Comparison of ENCODE assay signal across 18 cellular contexts in the genomic region with DNA sequence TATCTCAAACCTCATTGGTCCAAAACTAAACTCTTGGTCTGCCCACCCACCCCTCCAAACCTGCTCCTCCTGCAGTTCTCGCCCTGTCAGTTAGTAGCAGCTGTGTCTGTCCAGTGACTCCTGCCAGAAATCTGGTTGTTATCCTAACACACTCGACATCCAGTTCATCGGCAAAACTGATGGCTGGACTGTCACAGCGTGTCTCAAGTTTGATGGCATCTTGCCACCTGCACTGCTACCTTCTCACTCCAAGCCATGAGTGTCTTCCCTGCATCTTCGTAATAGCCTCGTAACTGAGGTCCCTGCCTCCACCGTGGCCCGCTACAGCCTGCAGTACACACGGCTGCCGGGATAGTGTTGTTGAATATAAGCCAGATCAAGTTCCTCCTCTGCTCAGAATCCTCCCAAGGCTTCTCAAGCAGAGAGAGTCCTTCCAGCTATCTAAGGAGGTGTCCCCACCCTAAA.
DNase-seq lines count a peak whose midpoint lies in the region; ATAC-seq and TF ChIP-seq lines count a peak whose summit lies in the region.
"Had no signal": no experiment of that assay in that cellular context is flagged by ENCODE, and none has a peak within 500 bp of the region (broad histone marks: within the 10 kb centered on the region; RNA-seq: fewer than 3 reads in every experiment).

No MANE protein-coding gene starts in this region.

- H3K4me3 ChIP-seq in uterus, result no peak overlapping the region

- intact Hi-C loops in left ventricle myocardium superior (cut with micrococcal nuclease), result no loop called here
- intact Hi-C loops in sciatic nerve (cut with DNase I), result no loop called here
- intact Hi-C loops in uterus (cut with DNase I; ENCODE audit: low total_unique reads), result no loop called here

- peaks cover 21% of the 10 kb centered on the region for H3K4me1 Mint-ChIP-seq in chondrocyte (ENCODE audit: low read depth)

- no peaks in the 10 kb centered on the region for H3K4me1 ChIP-seq in uterus

- peaks cover 17% of the 10 kb centered on the region for H3K36me3 Mint-ChIP-seq in chondrocyte (ENCODE audit: low read depth)
- H3K36me3 Mint-ChIP-seq: activated naive CD8-positive, alpha-beta T cell had no signal

- H3K9me3 ChIP-seq in uterus, result no peaks in the 10 kb centered on the region

- peak overlapping the region; percentile 28 to 69 for H3K27ac ChIP-seq in uterus
- H3K27ac ChIP-seq: epithelial cell of prostate had no signal

- H3K27me3 Mint-ChIP-seq in chondrocyte (ENCODE audit: low read depth), result no peaks in the 10 kb centered on the region
- H3K27me3 Mint-ChIP-seq: activated naive CD8-positive, alpha-beta T cell; brain; dendritic cell treated with granulocyte-macrophage colony-stimulating factor and Interleukin-4, amounts not matched to agents 40 ng/mL and 50 ng/mL, for 4 days had no signal

- H3K27ac Mint-ChIP-seq in chondrocyte (ENCODE audit: unreplicated experiment), result peak overlapping the region; percentile 53
- H3K27ac Mint-ChIP-seq: activated naive CD8-positive, alpha-beta T cell; activated T-helper 1 cell treated with anti-CD3 and anti-CD28 coated beads, Interleukin-12 subunit alpha, Interleukin-12 subunit beta, Interleukin-2, Interleukin-4 antibody, amounts not matched to agents 30 ng/mL and 10 ng/mL and 1 ng/mL, durations not matched to agents 14 hours and 24 hours and 36 hours; dendritic cell treated with granulocyte-macrophage colony-stimulating factor and Interleukin-4, amounts not matched to agents 40 ng/mL and 50 ng/mL, for 4 days had no signal

- no peaks in the 10 kb centered on the region for H3K27me3 ChIP-seq in uterus

- TF ChIP-seq POLR2A in uterus (IDR thresholded peaks at IDR 0.05), result no peak

- no peak for DNase-seq in chondrocyte (ENCODE audit: low spot score)
- DNase-seq in left ventricle myocardium superior, result peak; percentile 55
- no peak for DNase-seq in sciatic nerve (ENCODE audit: low spot score)
- peak; percentile 25 to 40 for DNase-seq in uterus
- DNase-seq in stimulated activated CD8-positive, alpha-beta memory T cell treated with anti-CD3 and anti-CD28 coated beads, Interleukin-4, amount 100 ng/mL, for 48 hours, result no peak
- DNase-seq in NCI-H345 treated with DMSO at 0.1 percent for 48 hours (lab: John Stamatoyannopoulos, UW; ENCODE audit: unreplicated experiment), result no peak
- DNase-seq in CD1c-positive myeloid dendritic cell (ENCODE audit: extremely low spot score), result no peak
- DNase-seq: activated CD4-positive, alpha-beta T cell treated with anti-CD3 and anti-CD28 coated beads for 1 hour; NCI-H1105; NCI-H2107; NCI-H510A treated with DMSO at 0.1 percent for 48 hours; occipital lobe; RPMI8226 had no signal

- H3K4me3 Mint-ChIP-seq in chondrocyte (ENCODE audit: unreplicated experiment), result no peak overlapping the region
- H3K4me3 Mint-ChIP-seq: activated naive CD8-positive, alpha-beta T cell; activated T-helper 1 cell treated with anti-CD3 and anti-CD28 coated beads, Interleukin-12 subunit alpha, Interleukin-12 subunit beta, Interleukin-2, Interleukin-4 antibody, amounts not matched to agents 30 ng/mL and 10 ng/mL and 1 ng/mL, durations not matched to agents 14 hours and 24 hours and 36 hours; brain; dendritic cell treated with granulocyte-macrophage colony-stimulating factor and Interleukin-4, amounts not matched to agents 40 ng/mL and 50 ng/mL, for 4 days had no signal

- ATAC-seq in left ventricle myocardium superior, result peak; percentile 70
- ATAC-seq in sciatic nerve, result peak; percentile 76

- no peak for TF ChIP-seq CTCF in chondrocyte (IDR thresholded peaks at IDR 0.05)
- TF ChIP-seq CTCF in uterus (IDR thresholded peaks at IDR 0.05), result no peak

- no peaks in the 10 kb centered on the region for H3K9me3 Mint-ChIP-seq in chondrocyte (ENCODE audit: low read depth)
- H3K9me3 Mint-ChIP-seq: activated T-helper 1 cell treated with anti-CD3 and anti-CD28 coated beads, Interleukin-12 subunit alpha, Interleukin-12 subunit beta, Interleukin-2, Interleukin-4 antibody, amounts not matched to agents 30 ng/mL and 10 ng/mL and 1 ng/mL, durations not matched to agents 14 hours and 24 hours and 36 hours had no signal

- H3K36me3 ChIP-seq in uterus, result no peaks in the 10 kb centered on the region

Comparison
In these comparisons a context has a peak if more than half of its experiments do, and no peak if none do; other contexts are left out.
1. DNase-seq: peak in left ventricle myocardium superior (single experiment) and uterus (2 of 2); none in chondrocyte (single experiment), sciatic nerve (single experiment), stimulated activated CD8-positive, alpha-beta memory T cell treated with anti-CD3 and anti-CD28 coated beads, Interleukin-4, amount 100 ng/mL, for 48 hours (single experiment), NCI-H345 treated with DMSO at 0.1 percent for 48 hours (single experiment) and CD1c-positive myeloid dendritic cell (single experiment).